8 cellular contexts compared by ENCODE assay signal in the genomic region with DNA sequence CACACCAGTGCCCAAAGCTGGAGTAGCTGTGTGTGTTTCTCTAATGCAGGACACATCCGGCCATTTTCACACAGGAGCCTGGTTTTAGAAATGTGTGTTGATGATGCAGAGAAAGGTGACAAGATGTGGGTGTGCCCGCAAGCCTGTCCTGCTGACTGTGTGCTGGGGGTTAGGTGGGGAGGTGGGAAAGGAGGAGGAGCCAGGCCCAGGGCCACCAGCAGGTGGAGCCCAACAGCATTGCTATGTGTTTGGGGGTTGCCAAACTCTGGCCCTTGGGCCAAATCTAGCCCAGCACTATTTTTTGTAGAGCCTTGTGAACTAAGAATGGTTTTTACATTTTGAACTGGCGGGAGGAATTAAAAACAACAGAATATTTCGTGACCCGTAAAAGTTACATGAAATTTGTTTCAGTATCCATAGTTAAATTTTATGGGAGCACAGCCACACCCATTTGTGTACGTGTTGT.
DNase-seq lines count a peak whose midpoint lies in the region; ATAC-seq, FAIRE-seq and TF ChIP-seq lines count a peak whose summit lies in the region.

No MANE protein-coding gene starts in this region.

- H3K9me3 ChIP-seq in PC-9 (ENCODE audit: insufficient read depth, low read depth) (no peaks in the 10 kb centered on the region), keratinocyte (ENCODE audit: control insufficient read depth, low read depth, low read length) (no peaks in the 10 kb centered on the region)

- dilution Hi-C loops in keratinocyte (cut with MboI; ENCODE audit: extremely low pct_ligation_motif_present, low sequenced_read_pairs), result no loop called here

- no peak for DNase-seq in AG10803 (ENCODE audit: low read depth)
- DNase-seq in GM19238 (ENCODE audit: insufficient read length, low spot score), result peak; percentile 48
- DNase-seq in PC-9, result peak; percentile 44 to 58
- DNase-seq in activated naive CD4-positive, alpha-beta T cell treated with anti-CD3 and anti-CD28 coated beads, Interleukin-2, amount 50 U/mL, for 72 hours (ENCODE audit: low spot score in 2 of 2), result peak in 1 of 2 donors; percentile 62
- no peak for DNase-seq in keratinocyte (ENCODE audit: low read depth, low spot score)
- peak; percentile 17 to 41 for DNase-seq in stimulated activated CD8-positive, alpha-beta memory T cell treated with anti-CD3 and anti-CD28 coated beads, Interleukin-4, amount 100 ng/mL, for 4 hours (ENCODE audit: low read depth in 2 of 2, low spot score in 1 of 2)

- H4K20me1 ChIP-seq in PC-9 (ENCODE audit: insufficient read depth), result no peaks in the 10 kb centered on the region
- no peaks in the 10 kb centered on the region for H4K20me1 ChIP-seq in keratinocyte (ENCODE audit: control insufficient read depth, extremely low read depth, insufficient read depth, low read length)

- H3K4me3 ChIP-seq in AG10803 (ENCODE audit: low read length), result no peak overlapping the region
- no peak overlapping the region for H3K4me3 ChIP-seq in PC-9
- no peak overlapping the region for H3K4me3 ChIP-seq in keratinocyte (ENCODE audit: control insufficient read depth in 2 of 3, extremely low read depth in 1 of 3, insufficient read depth in 2 of 3, low read depth in 1 of 3, low read length in 3 of 3)

- no peaks in the 10 kb centered on the region for H3F3A ChIP-seq in PC-9 (ENCODE audit: insufficient read depth, low read depth)

- CTCF ChIA-PET in PC-9 (lab: Charles Lee), result no interaction called here

- no peaks in the 10 kb centered on the region for H3K9me1 ChIP-seq in keratinocyte (ENCODE audit: control insufficient read depth, extremely low read depth, insufficient read depth, low read length)

- H3K4me1 ChIP-seq in PC-9 (replicated peaks; ENCODE audit: insufficient read depth), result peaks cover 15% of the 10 kb centered on the region
- no peaks in the 10 kb centered on the region for H3K4me1 ChIP-seq in keratinocyte (ENCODE audit: control insufficient read depth, extremely low read depth, insufficient read depth, low read length)

- H3K27ac Mint-ChIP-seq in activated naive CD4-positive, alpha-beta T cell treated with anti-CD3 and anti-CD28 coated beads, Interleukin-2, amount 50 U/mL, for 72 hours, result peak overlapping the region in 1 of 2 donors; percentile 41

- no peak overlapping the region for H2AFZ ChIP-seq in PC-9
- H2AFZ ChIP-seq in keratinocyte (ENCODE audit: control insufficient read depth, low read length), result no peak overlapping the region

- H3K9ac ChIP-seq in keratinocyte (ENCODE audit: control insufficient read depth, extremely low read depth, insufficient read depth, low read length), result no peak overlapping the region

- no peak for FAIRE-seq in keratinocyte (lab: Jason Lieb, UNC)

- TF ChIP-seq CTCF in AG10803 (conservative IDR thresholded peaks at IDR 0.05; ENCODE audit: low read length), result peak; percentile 60
- peak; percentile 75 for TF ChIP-seq CTCF in PC-9 (conservative IDR thresholded peaks at IDR 0.05)
- peak; percentile 50 to 76 (median 73) for TF ChIP-seq CTCF in keratinocyte (optimal IDR thresholded peaks at IDR 0.05 in 1 of 3, IDR thresholded peaks at IDR 0.05 in 1 of 3, conservative IDR thresholded peaks at IDR 0.05 in 1 of 3; ENCODE audit: extremely low read depth in 1 of 3, insufficient read depth in 2 of 3, low read length in 3 of 3)

- H3K36me3 ChIP-seq in PC-9 (ENCODE audit: low read depth), result no peaks in the 10 kb centered on the region
- H3K36me3 ChIP-seq in keratinocyte (ENCODE audit: control insufficient read depth in 2 of 2, extremely low read depth in 1 of 2, insufficient read depth in 2 of 2, low read length in 2 of 2), result no peaks in the 10 kb centered on the region

- POLR2A ChIA-PET in PC-9 (lab: Charles Lee; ENCODE audit: unreplicated experiment), result no interaction called here

- H3K27me3 ChIP-seq in PC-9 (ENCODE audit: insufficient read depth, low read depth) (no peaks in the 10 kb centered on the region), keratinocyte (ENCODE audit: control insufficient read depth, extremely low read depth, insufficient read depth, low read length) (no peaks in the 10 kb centered on the region)

- intact Hi-C loops in PC-9 (cut with micrococcal nuclease; ENCODE audit: unreplicated experiment), result no loop called here

- peaks cover 0 to 50% of the 10 kb centered on the region in 2 donors for H3K36me3 Mint-ChIP-seq in activated naive CD4-positive, alpha-beta T cell treated with anti-CD3 and anti-CD28 coated beads, Interleukin-2, amount 50 U/mL, for 72 hours

- no peaks in the 10 kb centered on the region for H3K9me3 Mint-ChIP-seq in activated naive CD4-positive, alpha-beta T cell treated with anti-CD3 and anti-CD28 coated beads, Interleukin-2, amount 50 U/mL, for 72 hours

- H3K27ac ChIP-seq in PC-9 (no peak overlapping the region), keratinocyte (ENCODE audit: control insufficient read depth, insufficient read depth, low read length) (no peak overlapping the region)

- H3K9me2 ChIP-seq in PC-9 (ENCODE audit: insufficient read depth), result no peaks in the 10 kb centered on the region

- no peaks in the 10 kb centered on the region for H3K79me2 ChIP-seq in PC-9 (ENCODE audit: low read depth)
- H3K79me2 ChIP-seq in keratinocyte (ENCODE audit: control insufficient read depth, insufficient read depth, low read length), result no peaks in the 10 kb centered on the region

- no TSS peak for BruUV-seq in PC-9 (replicated peaks; lab: Mats Ljungman, UMichigan)

- ATAC-seq in activated naive CD4-positive, alpha-beta T cell treated with anti-CD3 and anti-CD28 coated beads, Interleukin-2, amount 50 U/mL, for 72 hours, result peak; percentile 28 to 54
- ATAC-seq in HG02938 (IDR thresholded peaks at IDR 0.05; ENCODE audit: unreplicated experiment), result no peak
- ATAC-seq in HG03039 (IDR thresholded peaks at IDR 0.05; ENCODE audit: unreplicated experiment), result no peak

- no peak overlapping the region for H3K4me2 ChIP-seq in PC-9
- H3K4me2 ChIP-seq in keratinocyte (ENCODE audit: control insufficient read depth, extremely low read depth, insufficient read depth, low read depth, low read length), result no peak overlapping the region

Comparison
In these comparisons a context has a peak if more than half of its experiments do, and no peak if none do; other contexts are left out.
1. DNase-seq: peak in GM19238 (single experiment), PC-9 (2 of 2) and stimulated activated CD8-positive, alpha-beta memory T cell treated with anti-CD3 and anti-CD28 coated beads, Interleukin-4, amount 100 ng/mL, for 4 hours (2 of 2); none in AG10803 (single experiment) and keratinocyte (single experiment).
2. ATAC-seq: peak in activated naive CD4-positive, alpha-beta T cell treated with anti-CD3 and anti-CD28 coated beads, Interleukin-2, amount 50 U/mL, for 72 hours (2 of 2); none in HG02938 (single experiment) and HG03039 (single experiment).
3. Peak in every context shown above with its lines, with median percentiles within 50 percentile points of each other: CTCF ChIP-seq.